In the genomic region with DNA sequence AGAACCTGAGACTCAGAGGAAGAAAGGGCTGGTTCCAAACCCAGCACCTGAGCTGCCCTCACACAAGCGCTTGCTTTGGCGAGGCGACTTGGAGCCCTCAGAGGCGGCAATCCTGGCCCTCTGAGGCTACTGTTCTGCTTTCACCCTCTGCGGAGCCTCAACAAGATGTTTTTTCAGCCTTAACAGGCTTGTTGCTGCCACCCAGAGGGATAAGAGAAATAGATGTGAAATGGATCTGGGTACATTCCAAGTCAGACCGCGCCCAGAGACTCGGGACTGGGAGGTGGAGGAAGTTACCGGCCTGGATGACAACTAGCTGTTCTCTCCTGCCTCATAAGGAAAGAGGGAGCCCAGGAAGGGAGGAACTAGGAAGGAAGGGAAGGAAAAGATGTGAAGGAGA, we compare ENCODE assay signal across 9 cellular contexts.
A peak's percentile ranks its signal among the peaks of the same experiment; 100 is the strongest.
DNase-seq lines count a peak whose midpoint lies in the region; ATAC-seq and TF ChIP-seq lines count a peak whose summit lies in the region.
"Had no signal": no experiment of that assay in that cellular context is flagged by ENCODE, and none has a peak within 500 bp of the region (broad histone marks: within the 10 kb centered on the region; RNA-seq: fewer than 3 reads in every experiment).

No MANE protein-coding gene starts in this region.

- no peak overlapping the region for H3K4me3 ChIP-seq in cardiac fibroblast (replicated peaks in 1 of 2; ENCODE audit: low read depth in 2 of 2, low read length in 2 of 2)
- no peak overlapping the region for H3K4me3 ChIP-seq in upper lobe of right lung
- H3K4me3 ChIP-seq: SJCRH30 had no signal

- DNase-seq in NCI-H1092 treated with DMSO at 0.1 percent for 48 hours (lab: John Stamatoyannopoulos, UW) (peak; percentile 21), NCI-H1092 (lab: John Stamatoyannopoulos, UW) (no peak), cardiac fibroblast (ENCODE audit: low read depth in 2 of 2) (peak; percentile 54 to 58), left lobe of liver (ENCODE audit: low spot score) (peak; percentile 40), upper lobe of right lung (no peak), DMS153 (lab: John Stamatoyannopoulos, UW) (no peak)
- DNase-seq: SJCRH30 had no signal

- H3K27ac ChIP-seq in upper lobe of right lung = no peak overlapping the region
- H3K27ac ChIP-seq: SJCRH30 had no signal

- H3K4me1 ChIP-seq in upper lobe of right lung = peaks cover 4% of the 10 kb centered on the region
- H3K4me1 ChIP-seq: SJCRH30 had no signal

- no peaks in the 10 kb centered on the region for H3K9me3 ChIP-seq in upper lobe of right lung
- H3K9me3 ChIP-seq: SJCRH30 had no signal

- no peak for TF ChIP-seq CTCF in cardiac fibroblast (IDR thresholded peaks at IDR 0.05; ENCODE audit: low read depth, low read length)
- peak; percentile 25 for TF ChIP-seq CTCF in upper lobe of right lung (IDR thresholded peaks at IDR 0.05)

- intact Hi-C loops in upper lobe of right lung (cut with DNase I) = no loop called here

- H3K36me3 ChIP-seq in upper lobe of right lung = no peaks in the 10 kb centered on the region

- ATAC-seq in left lobe of liver = no peak
- peak; percentile 79 for ATAC-seq in upper lobe of right lung
- ATAC-seq in GM18511 (IDR thresholded peaks at IDR 0.05; ENCODE audit: unreplicated experiment) = no peak
- no peak for ATAC-seq in GM19397 (IDR thresholded peaks at IDR 0.05; ENCODE audit: unreplicated experiment)

- no peaks in the 10 kb centered on the region for H3K27me3 ChIP-seq in upper lobe of right lung
- H3K27me3 ChIP-seq: SJCRH30 had no signal

Comparison
In these comparisons a context has a peak if more than half of its experiments do, and no peak if none do; other contexts are left out.
1. DNase-seq: peak in NCI-H1092 treated with DMSO at 0.1 percent for 48 hours (single experiment), cardiac fibroblast (2 of 2) and left lobe of liver (single experiment); none in NCI-H1092 (single experiment), upper lobe of right lung (single experiment) and DMS153 (single experiment).